ENCODE assay signal across 8 cellular contexts in the genomic region with DNA sequence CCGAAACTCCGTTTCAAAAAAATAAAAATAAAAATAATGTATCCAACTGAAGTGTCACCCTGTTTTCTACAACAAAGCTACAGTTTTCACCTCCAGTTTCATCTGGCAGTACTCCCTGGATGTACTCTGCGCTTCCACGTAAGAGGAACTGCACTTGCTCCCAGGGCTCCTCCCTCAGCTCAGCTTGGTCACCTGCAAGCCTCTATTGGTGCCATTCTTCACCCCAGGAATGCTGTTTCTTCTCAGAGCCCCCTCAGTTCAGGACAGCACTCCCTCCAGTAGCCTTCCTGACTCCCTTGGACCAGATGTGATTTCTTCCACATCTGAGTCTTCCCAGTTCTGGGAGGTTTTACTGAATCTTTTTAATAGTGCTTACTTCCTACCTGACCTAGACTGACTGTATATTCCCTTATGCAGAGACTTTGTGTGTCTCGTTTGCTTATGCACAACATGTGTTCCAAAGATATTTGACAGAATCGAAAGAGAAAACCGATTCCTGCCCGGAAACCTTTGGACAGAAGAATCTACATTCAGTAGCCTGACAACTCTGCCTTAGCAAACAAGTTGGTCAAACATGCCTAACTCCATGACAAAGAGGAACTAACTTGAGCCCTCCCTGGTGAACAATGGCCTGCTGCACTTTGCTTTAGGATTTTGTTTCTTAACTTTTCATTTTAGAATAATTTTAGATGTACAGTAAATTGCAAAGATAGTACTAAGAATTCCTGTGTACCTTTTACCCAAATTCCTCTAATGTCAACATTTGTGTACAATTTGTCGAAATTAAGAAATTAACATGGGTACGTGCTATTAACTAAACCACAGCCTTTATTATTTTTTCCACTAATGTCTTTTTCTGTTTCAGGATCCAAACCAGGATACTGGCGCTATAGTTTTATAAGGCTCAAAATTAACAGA. TPM values are rescaled to one million over a fixed set of nuclear protein-coding genes. Genes with fewer than 3 reads are reported as not detected.
DNase-seq lines count a peak whose midpoint lies in the region; ATAC-seq and TF ChIP-seq lines count a peak whose summit lies in the region.

No MANE protein-coding gene starts in this region.

- no peaks in the 10 kb centered on the region for H3K9me2 ChIP-seq in hepatocyte (replicated peaks; ENCODE audit: insufficient read depth)

- TF ChIP-seq CTCF in right atrium auricular region (IDR thresholded peaks at IDR 0.05) (no peak), WERI-Rb-1 (IDR thresholded peaks at IDR 0.05; ENCODE audit: low read depth, low read length) (no peak), hepatocyte (IDR thresholded peaks at IDR 0.05; ENCODE audit: poor library complexity) (no peak), spleen (IDR thresholded peaks at IDR 0.05 in 8 of 11, conservative IDR thresholded peaks at IDR 0.05 in 3 of 11) (no peak)

- H4K20me1 ChIP-seq in hepatocyte (ENCODE audit: insufficient read depth, poor library complexity, severe bottlenecking) = no peaks in the 10 kb centered on the region

- peak overlapping the region; percentile 67 for H3K4me2 ChIP-seq in hepatocyte

- peak overlapping the region; percentile 72 to 76 for H3K4me3 ChIP-seq in right atrium auricular region
- peak overlapping the region; percentile 67 for H3K4me3 ChIP-seq in WERI-Rb-1 (ENCODE audit: low read depth, low read length)
- H3K4me3 ChIP-seq in hepatocyte = no peak overlapping the region
- H3K4me3 ChIP-seq in spleen = peak overlapping the region; percentile 41 to 91 (median 62)

- peaks cover 0 to 4% of the 10 kb centered on the region in 2 donors for H3K4me1 ChIP-seq in right atrium auricular region
- peaks cover 9% of the 10 kb centered on the region for H3K4me1 ChIP-seq in hepatocyte (ENCODE audit: insufficient read depth)
- H3K4me1 ChIP-seq in spleen = peaks cover 0 to 41% (median 26%) of the 10 kb centered on the region in 6 donors

- H3K27ac ChIP-seq in right atrium auricular region (peak overlapping the region; percentile 72 to 74), WERI-Rb-1 (no peak overlapping the region; the same call in 1 of the 2 replicates), hepatocyte (peak overlapping the region; percentile 88), spleen (peak overlapping the region; percentile 52 to 89 (median 79))

- peak overlapping the region; percentile 25 for H2AFZ ChIP-seq in hepatocyte

- H3K79me2 ChIP-seq in hepatocyte = no peaks in the 10 kb centered on the region

- H3K27me3 ChIP-seq in right atrium auricular region = no peaks in the 10 kb centered on the region
- no peaks in the 10 kb centered on the region for H3K27me3 ChIP-seq in WERI-Rb-1 (ENCODE audit: insufficient read depth, low read depth, severe bottlenecking)
- no peaks in the 10 kb centered on the region for H3K27me3 ChIP-seq in hepatocyte
- no peaks in the 10 kb centered on the region for H3K27me3 ChIP-seq in spleen (replicated peaks in 1 of 7)

- ATAC-seq in Right ventricle myocardium inferior (no peak), GM21576 (IDR thresholded peaks at IDR 0.05; ENCODE audit: unreplicated experiment) (no peak)

- H3K36me3 ChIP-seq in right atrium auricular region (no peaks in the 10 kb centered on the region), WERI-Rb-1 (no peaks in the 10 kb centered on the region), hepatocyte (replicated peaks; ENCODE audit: insufficient read depth, low read depth) (no peaks in the 10 kb centered on the region), spleen (no peaks in the 10 kb centered on the region)

- intact Hi-C loops in Right ventricle myocardium inferior (cut with DNase I) (loop anchor here (2.0 to 5.0 kb wide), 4 partner anchors 94 to 289 kb away; partner anchors contain the start of genes CCNB1 and SLC30A5), spleen (cut with DNase I; ENCODE audit: low total_unique reads) (loop anchor here (10.0 kb wide), 1 partner anchor 167 kb away; the partner anchor contains the start of gene CCNB1)

- H3K9me3 ChIP-seq in right atrium auricular region (no peaks in the 10 kb centered on the region), WERI-Rb-1 (ENCODE audit: severe bottlenecking) (no peaks in the 10 kb centered on the region), hepatocyte (ENCODE audit: low read depth) (no peaks in the 10 kb centered on the region), spleen (no peaks in the 10 kb centered on the region)

- WGBS in hepatocyte (ENCODE audit: low lambda C conversion rate, missing lambda C conversion rate) = 71% methylated on average over 11 of the region's 11 CpGs
- 49 to 58% (median 55%) methylated on average over 11 of the region's 11 CpGs for WGBS in spleen, 5 donors

- no peak for TF ChIP-seq POLR2A in spleen (IDR thresholded peaks at IDR 0.05)

- DNase-seq in right atrium auricular region (ENCODE audit: low spot score) = no peak
- DNase-seq in Right ventricle myocardium inferior (ENCODE audit: missing footprints) = no peak
- no peak for DNase-seq in WERI-Rb-1
- peak; percentile 48 for DNase-seq in hepatocyte (ENCODE audit: low spot score)
- no peak for DNase-seq in spleen
- no peak for DNase-seq in activated CD4-positive, CD25-positive, alpha-beta regulatory T cell treated with anti-CD3 and anti-CD28 coated beads, Interleukin-2, amount 50 U/mL, for 72 hours
- DNase-seq in NCI-H2171 (lab: John Stamatoyannopoulos, UW) = no peak

RNA-seq across cellular contexts. Expression of gene CCDC125, which starts 0.8 kb away (rescaled TPM):
- total RNA-seq in right atrium auricular region = 1 to 10 TPM; 2.7 to 2.8 TPM
- total RNA-seq in Right ventricle myocardium inferior = 3.7 TPM
- 0.28 and 0.37 TPM in 2 replicates for total RNA-seq in hepatocyte
- polyA plus RNA-seq in hepatocyte = 0.51 TPM in 1 of 2 replicates, not detected in the other
- 10 to 100 TPM in 5 of 7 donors, 1 to 10 TPM in 2; 9.5 to 18.6 (median 11.0) TPM for total RNA-seq in spleen
- polyA plus RNA-seq in spleen = 1 to 10 TPM; 2.2 to 3.9 (median 2.5) TPM

RNA-seq across cellular contexts. Expression of gene AK6, which starts 37.5 kb away (rescaled TPM):
- total RNA-seq in right atrium auricular region = 10 to 100 TPM; 14.5 to 15.7 TPM
- total RNA-seq in Right ventricle myocardium inferior = 47.5 TPM
- total RNA-seq in hepatocyte = 41.3 and 43.2 TPM in 2 replicates
- 74.1 and 89.7 TPM in 2 replicates for polyA plus RNA-seq in hepatocyte
- 10 to 100 TPM; 16.9 to 31.7 (median 24.0) TPM for total RNA-seq in spleen
- 10 to 100 TPM; 28.1 to 39.7 (median 30.6) TPM for polyA plus RNA-seq in spleen

RNA-seq across cellular contexts. Expression of gene TAF9, which starts 37.5 kb away (rescaled TPM):
- total RNA-seq in right atrium auricular region = 10 to 100 TPM; 35.2 to 41.5 TPM
- total RNA-seq in Right ventricle myocardium inferior = 31.6 TPM
- total RNA-seq in hepatocyte = 75.5 and 81.6 TPM in 2 replicates
- 112 and 126 TPM in 2 replicates for polyA plus RNA-seq in hepatocyte
- 10 to 100 TPM; 33.5 to 38.9 (median 36.2) TPM for total RNA-seq in spleen
- 10 to 100 TPM; 51.5 to 61.6 (median 60.1) TPM for polyA plus RNA-seq in spleen

RNA-seq across cellular contexts. Expression of gene RAD17, which starts 37.8 kb away (rescaled TPM):
- total RNA-seq in right atrium auricular region (10 to 100 TPM in 1 of 2 donors, 1 to 10 TPM in 1; 9.3 to 17.9 TPM), Right ventricle myocardium inferior (19.5 TPM), hepatocyte (20.2 and 33.8 TPM in 2 replicates), spleen (10 to 100 TPM; 15.2 to 28.5 (median 21.4) TPM)
- polyA plus RNA-seq in hepatocyte (21.3 and 21.7 TPM in 2 replicates), spleen (10 to 100 TPM; 13.0 to 16.9 (median 15.2) TPM)
